Comparison of ENCODE assay signal across 13 cellular contexts in the genomic region with DNA sequence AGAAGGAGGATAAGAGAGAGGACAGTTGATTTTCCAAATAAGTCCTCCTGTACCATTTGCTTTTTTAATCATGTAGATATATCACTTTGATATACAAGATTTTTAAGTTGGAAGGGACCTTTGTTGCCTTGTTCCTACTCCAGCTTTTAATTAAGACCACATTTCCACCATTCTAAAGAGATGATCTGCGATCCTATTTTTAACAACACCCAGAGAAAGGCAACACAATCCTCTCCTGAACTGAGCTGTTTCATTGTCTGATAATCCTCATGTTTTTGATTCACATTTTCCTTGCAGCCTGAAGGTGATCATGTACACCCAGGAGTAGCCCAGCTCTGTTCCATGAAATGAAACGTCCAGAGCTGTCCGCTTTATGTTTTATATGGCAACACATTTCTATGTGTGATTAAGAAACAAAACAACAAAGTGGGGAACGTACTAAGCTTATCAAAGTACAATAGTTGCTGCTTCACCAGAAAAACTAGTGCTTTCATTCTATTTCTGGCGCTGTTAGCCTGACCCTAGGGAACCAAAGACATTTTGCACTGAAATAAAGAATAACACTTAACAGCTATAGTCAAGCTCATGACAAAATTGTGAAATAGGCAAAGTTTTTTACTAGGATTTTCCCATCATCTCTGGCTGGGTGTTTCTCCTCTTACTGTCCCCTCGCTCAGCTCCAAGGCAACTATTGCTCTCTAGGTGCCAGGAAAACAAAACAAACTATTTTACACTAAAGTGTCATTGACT. TPM values are rescaled to one million over a fixed set of nuclear protein-coding genes. Genes with fewer than 3 reads are reported as not detected.
DNase-seq lines count a peak whose midpoint lies in the region; ATAC-seq and TF ChIP-seq lines count a peak whose summit lies in the region.
"Had no signal": no experiment of that assay in that cellular context is flagged by ENCODE, and none has a peak within 500 bp of the region (broad histone marks: within the 10 kb centered on the region; RNA-seq: fewer than 3 reads in every experiment).

No MANE protein-coding gene starts in this region.

- H3K4me1 Mint-ChIP-seq in neural progenitor cell = peaks cover 35% of the 10 kb centered on the region

- H3K4me2 ChIP-seq in neural progenitor cell = no peak overlapping the region

- no peaks in the 10 kb centered on the region for H3K36me3 Mint-ChIP-seq in neural progenitor cell

- H3K9me3 ChIP-seq in neural progenitor cell (ENCODE audit: low read depth) = no peaks in the 10 kb centered on the region
- no peaks in the 10 kb centered on the region for H3K9me3 ChIP-seq in uterus
- H3K9me3 ChIP-seq in Peyer's patch = no peaks in the 10 kb centered on the region
- H3K9me3 ChIP-seq: ovary had no signal

- no peak overlapping the region for H3K27ac Mint-ChIP-seq in neural progenitor cell

- H3K27ac ChIP-seq in neural progenitor cell = no peak overlapping the region
- peak overlapping the region; percentile 78 to 93 for H3K27ac ChIP-seq in uterus
- H3K27ac ChIP-seq in Peyer's patch = peak overlapping the region in 1 of 4 donors; percentile 0

- no peak overlapping the region for H3K4me3 Mint-ChIP-seq in neural progenitor cell

- no peaks in the 10 kb centered on the region for H3K36me3 ChIP-seq in neural progenitor cell
- no peaks in the 10 kb centered on the region for H3K36me3 ChIP-seq in uterus
- no peaks in the 10 kb centered on the region for H3K36me3 ChIP-seq in Peyer's patch
- H3K36me3 ChIP-seq: ovary had no signal

- ATAC-seq in SK-N-SH treated with all-trans-retinoic acid at 6 μM for 48 hours (peak; percentile 59), HG03354 (IDR thresholded peaks at IDR 0.05; ENCODE audit: poor library complexity, severe bottlenecking, unreplicated experiment) (no peak)

- TF ChIP-seq CTCF in fibroblast of villous mesenchyme (IDR thresholded peaks at IDR 0.05; ENCODE audit: insufficient read depth, low read depth, low read length) = no peak
- no peak for TF ChIP-seq CTCF in neural progenitor cell (IDR thresholded peaks at IDR 0.05)
- TF ChIP-seq CTCF in uterus (IDR thresholded peaks at IDR 0.05) = no peak
- TF ChIP-seq CTCF in Peyer's patch (IDR thresholded peaks at IDR 0.05) = no peak

- H3K27me3 Mint-ChIP-seq in neural progenitor cell (ENCODE audit: insufficient read depth, low read depth) = peaks cover 9% of the 10 kb centered on the region

- peaks cover 25% of the 10 kb centered on the region for H3F3A ChIP-seq in neural progenitor cell (ENCODE audit: low read depth)

- H3K4me1 ChIP-seq in neural progenitor cell = peaks cover 43% of the 10 kb centered on the region
- H3K4me1 ChIP-seq in uterus = peaks cover 0 to 9% of the 10 kb centered on the region in 2 donors
- H3K4me1 ChIP-seq in Peyer's patch = peaks cover 0 to 19% (median 0%) of the 10 kb centered on the region in 4 donors

- DNase-seq in fibroblast of villous mesenchyme (ENCODE audit: low read depth) (peak; percentile 56), neural progenitor cell (ENCODE audit: low spot score) (no peak), uterus (peak in 1 of 2 donors; percentile 36), NCI-H510A (lab: John Stamatoyannopoulos, UW) (no peak), Peyer's patch (no peak)
- DNase-seq: activated gamma-delta T cell treated with Interleukin-2 at 50 U/mL for 16 hours; NCI-H1105; NCI-H2227 treated with DMSO at 0.1 percent for 48 hours; ovary; stimulated activated CD4-positive, alpha-beta T cell treated with anti-CD3 and anti-CD28 coated beads, Interleukin-1b, Interleukin-23, amount 100 ng/mL, for 48 hours; stimulated activated CD8-positive, alpha-beta memory T cell treated with anti-CD3 and anti-CD28 coated beads, Interleukin-4, amount 100 ng/mL, for 48 hours had no signal

- H2AFZ ChIP-seq in neural progenitor cell (replicated peaks) = peak overlapping the region; percentile 23

- H3K4me3 ChIP-seq in fibroblast of villous mesenchyme (ENCODE audit: low read depth, low read length) (no peak overlapping the region), neural progenitor cell (no peak overlapping the region), uterus (no peak overlapping the region), Peyer's patch (no peak overlapping the region)
- H3K4me3 ChIP-seq: ovary had no signal

- H4K20me1 ChIP-seq in neural progenitor cell (ENCODE audit: low read depth) = no peaks in the 10 kb centered on the region

- H3K9me3 Mint-ChIP-seq in neural progenitor cell = peaks cover 2% of the 10 kb centered on the region

- intact Hi-C loops in uterus (cut with DNase I; ENCODE audit: low total_unique reads) = no loop called here

- TF ChIP-seq POLR2A in uterus (IDR thresholded peaks at IDR 0.05) (no peak), Peyer's patch (IDR thresholded peaks at IDR 0.05) (no peak)

- no peaks in the 10 kb centered on the region for H3K79me2 ChIP-seq in neural progenitor cell (ENCODE audit: low read depth)

- H3K9ac ChIP-seq in neural progenitor cell = no peak overlapping the region

- H3K27me3 ChIP-seq in neural progenitor cell = no peaks in the 10 kb centered on the region
- no peaks in the 10 kb centered on the region for H3K27me3 ChIP-seq in uterus
- no peaks in the 10 kb centered on the region for H3K27me3 ChIP-seq in Peyer's patch
- H3K27me3 ChIP-seq: ovary had no signal

TF ChIP-seq in SK-N-SH treated with all-trans-retinoic acid at 6 μM for 48 hours, 23 proteins besides CTCF, POLR2A, EP300 and RAD21:
- TF ChIP-seq TCF4 (CRISPR knock-in tag; IDR thresholded peaks at IDR 0.05; ENCODE audit: borderline replicate concordance) (no peak), ZFP30 (CRISPR knock-in tag; IDR thresholded peaks at IDR 0.05) (no peak), ESRRG (CRISPR knock-in tag; IDR thresholded peaks at IDR 0.05) (no peak), TOX (CRISPR knock-in tag; IDR thresholded peaks at IDR 0.05; ENCODE audit: borderline replicate concordance) (no peak), ZNF8 (CRISPR knock-in tag; IDR thresholded peaks at IDR 0.05) (no peak), SNAI2 (CRISPR knock-in tag; IDR thresholded peaks at IDR 0.05) (no peak), ISL1 (CRISPR knock-in tag; IDR thresholded peaks at IDR 0.05) (no peak)
- TF ChIP-seq, protein P1, sequence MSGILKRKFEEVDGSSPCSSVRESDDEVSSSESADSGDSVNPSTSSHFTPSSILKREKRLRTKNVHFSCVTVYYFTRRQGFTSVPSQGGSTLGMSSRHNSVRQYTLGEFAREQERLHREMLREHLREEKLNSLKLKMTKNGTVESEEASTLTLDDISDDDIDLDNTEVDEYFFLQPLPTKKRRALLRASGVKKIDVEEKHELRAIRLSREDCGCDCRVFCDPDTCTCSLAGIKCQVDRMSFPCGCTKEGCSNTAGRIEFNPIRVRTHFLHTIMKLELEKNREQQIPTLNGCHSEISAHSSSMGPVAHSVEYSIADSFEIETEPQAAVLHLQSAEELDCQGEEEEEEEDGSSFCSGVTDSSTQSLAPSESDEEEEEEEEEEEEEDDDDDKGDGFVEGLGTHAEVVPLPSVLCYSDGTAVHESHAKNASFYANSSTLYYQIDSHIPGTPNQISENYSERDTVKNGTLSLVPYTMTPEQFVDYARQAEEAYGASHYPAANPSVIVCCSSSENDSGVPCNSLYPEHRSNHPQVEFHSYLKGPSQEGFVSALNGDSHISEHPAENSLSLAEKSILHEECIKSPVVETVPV (CRISPR knock-in tag; IDR thresholded peaks at IDR 0.05) = no peak
- TF ChIP-seq, protein P2, sequence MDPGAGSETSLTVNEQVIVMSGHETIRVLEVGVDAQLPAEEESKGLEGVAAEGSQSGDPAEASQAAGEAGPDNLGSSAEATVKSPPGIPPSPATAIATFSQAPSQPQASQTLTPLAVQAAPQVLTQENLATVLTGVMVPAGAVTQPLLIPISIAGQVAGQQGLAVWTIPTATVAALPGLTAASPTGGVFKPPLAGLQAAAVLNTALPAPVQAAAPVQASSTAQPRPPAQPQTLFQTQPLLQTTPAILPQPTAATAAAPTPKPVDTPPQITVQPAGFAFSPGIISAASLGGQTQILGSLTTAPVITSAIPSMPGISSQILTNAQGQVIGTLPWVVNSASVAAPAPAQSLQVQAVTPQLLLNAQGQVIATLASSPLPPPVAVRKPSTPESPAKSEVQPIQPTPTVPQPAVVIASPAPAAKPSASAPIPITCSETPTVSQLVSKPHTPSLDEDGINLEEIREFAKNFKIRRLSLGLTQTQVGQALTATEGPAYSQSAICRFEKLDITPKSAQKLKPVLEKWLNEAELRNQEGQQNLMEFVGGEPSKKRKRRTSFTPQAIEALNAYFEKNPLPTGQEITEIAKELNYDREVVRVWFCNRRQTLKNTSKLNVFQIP (CRISPR knock-in tag; IDR thresholded peaks at IDR 0.05; ENCODE audit: borderline replicate concordance, low read depth) = no peak
TF ChIP-seq in SK-N-SH treated with all-trans-retinoic acid at 6 μM for 48 hours: peak in this region for 0.

RNA-seq across cellular contexts. Expression of a gene that starts 22.6 kb away (rescaled TPM):
- total RNA-seq in fibroblast of villous mesenchyme (20.6 and 21.2 TPM in 2 replicates), neural progenitor cell (ENCODE audit: low replicate concordance) (0.59 and 0.60 TPM in 2 replicates), uterus (10 to 100 TPM; 17.2 to 64.4 (median 25.4) TPM), Peyer's patch (10 to 100 TPM; 34.3 to 61.1 (median 39.1) TPM)

Comparison
In these comparisons a context has a peak if more than half of its experiments do, and no peak if none do; other contexts are left out.
1. RNA of a gene that starts 22.6 kb away (total RNA-seq): 34.3 to 61.1 TPM in Peyer's patch, 17.2 to 64.4 TPM in uterus and 20.6 to 21.2 TPM in fibroblast of villous mesenchyme; 0.59 to 0.60 TPM in neural progenitor cell; every median in the first group is over 10 times any median in the second.